Comparison of ENCODE assay signal across 23 cellular contexts in genomic region chr6:137403443-137403842, GRCh38.
"Had no signal": no experiment of that assay in that cellular context is flagged by ENCODE, and none has a peak within 500 bp of the region (broad histone marks: within the 10 kb centered on the region; RNA-seq: fewer than 3 reads in every experiment).

No MANE protein-coding gene starts in this region.

- H3K36me3 ChIP-seq: left lung, pancreas, prostate gland, sigmoid colon, spleen, suprapubic skin, thoracic aorta, tibial nerve, uterus had no signal

- H3K4me3 ChIP-seq: left lung, mucosa of descending colon, pancreas, prostate gland, sigmoid colon, spleen, suprapubic skin, thoracic aorta, tibial nerve, uterus had no signal

- H3K27me3 ChIP-seq: left lung, pancreas, sigmoid colon, spleen, suprapubic skin, tibial nerve, uterus had no signal

- H3K27ac ChIP-seq: left lung, pancreas, prostate gland, sigmoid colon, spleen, suprapubic skin, thoracic aorta, tibial nerve, uterus had no signal

- ATAC-seq: left cardiac atrium; naive thymus-derived CD4-positive, alpha-beta T cell; natural killer cell treated with Interleukin-12 subunit alpha and Interleukin-12 subunit beta and Interleukin-15 and Interleukin-18, amount 100 ng/mL, for 72 hours; right cardiac atrium; stimulated activated effector memory CD8-positive, alpha-beta T cell treated with anti-CD3 and anti-CD28 coated beads, Interleukin-12 subunit alpha, Interleukin-12 subunit beta, amount 100 ng/mL, for 72 hours had no signal

- DNase-seq: hippocampal formation; kidney glomerular epithelial cell; left cardiac atrium; left lung; midbrain; mucosa of descending colon; naive thymus-derived CD4-positive, alpha-beta T cell; pancreas; posterior cingulate gyrus; retina; right cardiac atrium; sigmoid colon; small intestine; spleen; stimulated activated CD4-positive, alpha-beta T cell treated with anti-CD3 and anti-CD28 coated beads, Interleukin-4, amount 100 ng/mL, for 24 hours; stimulated activated naive CD4-positive, alpha-beta T cell; uterus had no signal

- H3K9me3 ChIP-seq: left lung, mucosa of descending colon, pancreas, prostate gland, suprapubic skin, thoracic aorta, uterus had no signal

- H3K4me1 ChIP-seq: left lung, pancreas, prostate gland, sigmoid colon, suprapubic skin, tibial nerve, uterus had no signal
